19 cellular contexts compared by ENCODE assay signal in genomic region chr7:15862016-15862780, GRCh38.
"Had no signal": no experiment of that assay in that cellular context is flagged by ENCODE, and none has a peak within 500 bp of the region (broad histone marks: within the 10 kb centered on the region; RNA-seq: fewer than 3 reads in every experiment).

No MANE protein-coding gene starts in this region.

- H3K4me3 ChIP-seq: heart left ventricle, left ventricle myocardium inferior, mucosa of descending colon, SK-N-MC, smooth muscle cell had no signal

- H3K9me3 ChIP-seq: heart left ventricle, left ventricle myocardium inferior, mucosa of descending colon had no signal

- ATAC-seq: activated CD4-positive, alpha-beta T cell treated with anti-CD3 and anti-CD28 coated beads for 36 hours; activated CD8-positive, alpha-beta memory T cell treated with anti-CD3 and anti-CD28 coated beads, Interleukin-2, amount 10 ng/mL, durations not matched to agents 7 days and 5 days; mucosa of descending colon; naive thymus-derived CD8-positive, alpha-beta T cell; stimulated activated effector memory CD8-positive, alpha-beta T cell treated with anti-CD3 and anti-CD28 coated beads, Interleukin-12 subunit alpha, Interleukin-12 subunit beta, amount 100 ng/mL, for 72 hours; WTC11 had no signal

- H3K27ac ChIP-seq: left ventricle myocardium inferior, SK-N-MC had no signal

- H3K36me3 ChIP-seq: heart left ventricle, left ventricle myocardium inferior had no signal

- H3K4me1 ChIP-seq: left ventricle myocardium inferior had no signal

- H3K27me3 ChIP-seq: heart left ventricle had no signal

- DNase-seq: activated CD4-positive, alpha-beta memory T cell treated with anti-CD3 and anti-CD28 coated beads for 36 hours; activated CD4-positive, alpha-beta T cell treated with anti-CD3 and anti-CD28 coated beads for 36 hours; activated CD8-positive, alpha-beta memory T cell treated with anti-CD3 and anti-CD28 coated beads, Interleukin-2, amount 10 ng/mL, durations not matched to agents 7 days and 5 days; activated naive CD8-positive, alpha-beta T cell treated with anti-CD3 and anti-CD28 coated beads for 36 hours; amniotic stem cell; cerebellar nuclear complex; effector CD8-positive, alpha-beta T cell; foreskin fibroblast; heart left ventricle; kidney; left ventricle myocardium inferior; mucosa of descending colon; naive thymus-derived CD8-positive, alpha-beta T cell; SHP77; stimulated activated CD4-positive, alpha-beta T cell treated with anti-CD3 and anti-CD28 coated beads, Interleukin-4, amount 100 ng/mL, for 24 hours had no signal
